ENCODE assay signal across 8 cellular contexts in the genomic region with DNA sequence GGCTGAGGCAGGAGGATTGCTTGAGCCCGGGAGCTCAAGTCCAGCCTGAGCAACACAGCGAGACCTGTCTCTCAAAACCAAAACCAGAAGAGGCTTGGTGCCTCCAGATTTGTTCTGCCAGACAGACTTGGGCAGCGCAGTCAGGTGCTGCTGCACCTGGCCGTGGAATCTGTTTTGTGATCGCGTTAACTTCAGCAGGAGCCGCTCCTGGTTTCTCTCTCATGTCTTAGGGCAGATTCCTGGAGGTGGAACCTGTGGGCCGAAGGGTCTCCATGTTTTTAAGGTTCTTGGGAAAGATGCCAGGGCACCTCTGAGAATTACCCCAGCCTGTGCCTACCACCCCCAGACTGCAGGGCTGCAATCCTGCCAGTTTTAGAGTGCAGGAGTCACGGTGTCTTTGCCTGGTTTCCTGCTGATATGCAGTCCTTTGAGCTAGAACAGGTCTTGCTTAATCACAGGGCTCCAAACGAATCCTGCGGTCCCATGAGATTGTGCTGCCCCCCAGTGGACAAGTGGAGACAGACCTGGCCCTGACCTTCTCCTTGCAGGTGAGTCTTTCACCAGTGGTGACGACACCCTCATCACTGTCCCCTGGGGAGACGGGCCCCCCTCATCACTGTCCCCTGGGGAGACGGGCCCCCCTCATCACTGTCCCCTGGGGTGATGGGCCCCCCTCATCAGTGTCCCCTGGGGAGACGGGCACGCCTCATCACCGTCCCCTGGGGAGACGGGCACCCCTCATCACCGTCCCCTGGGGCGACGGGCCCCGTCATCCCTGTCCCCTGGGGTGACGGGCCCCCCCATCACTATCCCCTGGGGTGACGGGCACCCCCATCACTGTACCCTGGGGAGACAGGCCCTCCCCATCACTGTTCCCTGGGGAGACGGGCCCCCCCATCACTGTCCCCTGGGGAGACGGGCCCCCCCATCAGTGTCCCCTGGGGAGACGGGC. TPM values are rescaled to one million over a fixed set of nuclear protein-coding genes. Genes with fewer than 3 reads are reported as not detected.
A peak's percentile ranks its signal among the peaks of the same experiment; 100 is the strongest.
DNase-seq lines count a peak whose midpoint lies in the region; ATAC-seq and TF ChIP-seq lines count a peak whose summit lies in the region.

No MANE protein-coding gene starts in this region.

- H3K27me3 ChIP-seq in psoas muscle (ENCODE audit: insufficient read depth in 3 of 3, low read length in 2 of 3) (no peaks in the 10 kb centered on the region), uterus (no peaks in the 10 kb centered on the region)

- peak; percentile 77 for ATAC-seq in GM21786 (IDR thresholded peaks at IDR 0.05; ENCODE audit: unreplicated experiment)
- ATAC-seq in psoas muscle, result peak; percentile 93 to 98 (median 96)

- TF ChIP-seq POLR2A in uterus (IDR thresholded peaks at IDR 0.05), result no peak

- H3K9me3 ChIP-seq in psoas muscle, result no peaks in the 10 kb centered on the region
- H3K9me3 ChIP-seq in uterus, result no peaks in the 10 kb centered on the region

- TF ChIP-seq CTCF in psoas muscle (IDR thresholded peaks at IDR 0.05) (peak; percentile 87), uterus (IDR thresholded peaks at IDR 0.05) (peak; percentile 80 to 93 (median 84))

- 56 to 68% (median 64%) methylated on average over 22 to 27 of the region's 27 CpGs for WGBS in psoas muscle, 3 donors

- intact Hi-C loops in cardiac septum (cut with DNase I) (loop anchor here (2.0 to 10.0 kb wide), 4 partner anchors 35 to 260 kb away; no protein-coding TSS in a partner anchor), psoas muscle (cut with DNase I) (loop anchor here (1.0 to 5.0 kb wide), 6 partner anchors 35 to 262 kb away; no protein-coding TSS in a partner anchor), uterus (cut with DNase I; ENCODE audit: low total_unique reads) (loop anchor here (5.0 kb wide), 1 partner anchor 150 kb away; no protein-coding TSS in a partner anchor)

- H3K4me1 ChIP-seq in psoas muscle, result peaks cover 8% of the 10 kb centered on the region
- no peaks in the 10 kb centered on the region for H3K4me1 ChIP-seq in uterus

- H3K27ac ChIP-seq in psoas muscle (peak overlapping the region; percentile 38), uterus (no peak overlapping the region)

- H3K4me3 ChIP-seq in psoas muscle, result no peak overlapping the region
- no peak overlapping the region for H3K4me3 ChIP-seq in uterus

- DNase-seq in CD1c-positive myeloid dendritic cell (ENCODE audit: extremely low spot score) (peak; percentile 91), NCI-H1436 treated with DMSO at 0.1 percent for 48 hours (lab: John Stamatoyannopoulos, UW) (peak; percentile 30), SW 1271 (lab: John Stamatoyannopoulos, UW) (peak; percentile 79 to 84), cardiac septum (ENCODE audit: low spot score) (peak; percentile 92), psoas muscle (peak; percentile 83 to 92), uterus (peak; percentile 83 to 86)
- peak; percentile 81 for DNase-seq in activated naive CD8-positive, alpha-beta T cell treated with anti-CD3 and anti-CD28 coated beads, Interleukin-2, amount 50 U/mL, for 16 hours (ENCODE audit: low read depth, low spot score)

- H3K36me3 ChIP-seq in psoas muscle (ENCODE audit: insufficient read depth in 1 of 2, low read depth in 1 of 2) (peaks cover 0 to 35% of the 10 kb centered on the region in 2 donors), uterus (no peaks in the 10 kb centered on the region)

RNA-seq across cellular contexts. Expression of a gene that starts 37.6 kb away (rescaled TPM):
- total RNA-seq in cardiac septum (55.1 TPM), psoas muscle (10 to 100 TPM; 67.8 to 79.1 (median 75.3) TPM), uterus (100 to 1,000 TPM in 1 of 4 donors, 10 to 100 TPM in 3; 37.1 to 116 (median 52.2) TPM)
- polyA plus RNA-seq in psoas muscle, result 10 to 100 TPM; 57.1 to 83.1 (median 65.1) TPM

RNA-seq across cellular contexts. Expression of a gene that starts 46.1 kb away (rescaled TPM):
- 0.46 TPM for total RNA-seq in cardiac septum
- under 1 TPM in 3 of 4 donors, not detected in 1; 0.34 to 0.75 (median 0.39) TPM for total RNA-seq in psoas muscle
- under 1 TPM in 2 of 3 donors, not detected in 1; 0.10 to 0.13 TPM for polyA plus RNA-seq in psoas muscle
- 1 to 10 TPM in 2 of 4 donors, not detected in 2; 1.1 to 3.8 TPM for total RNA-seq in uterus

RNA-seq across cellular contexts. Expression of a gene that starts 51.4 kb away (rescaled TPM):
- total RNA-seq in cardiac septum (17.7 TPM), psoas muscle (10 to 100 TPM; 17.1 to 26.2 (median 20.9) TPM), uterus (10 to 100 TPM in 3 of 4 donors, 1 to 10 TPM in 1; 9.7 to 77.7 (median 61.3) TPM)
- polyA plus RNA-seq in psoas muscle, result 10 to 100 TPM; 12.9 to 15.3 (median 13.4) TPM

Comparison
In these comparisons a context has a peak if more than half of its experiments do, and no peak if none do; other contexts are left out.
1. DNase-seq: peak in every context shown above with its lines; median percentile 92 in cardiac septum; 91 in CD1c-positive myeloid dendritic cell; 88 in psoas muscle; 84 in uterus; 82 in SW 1271; 81 in activated naive CD8-positive, alpha-beta T cell treated with anti-CD3 and anti-CD28 coated beads, Interleukin-2, amount 50 U/mL, for 16 hours; 30 in NCI-H1436 treated with DMSO at 0.1 percent for 48 hours.